In genomic region chr18:11937874-11938478, GRCh38 we compare ENCODE assay signal across 8 cellular contexts. TPM values are rescaled to one million over a fixed set of nuclear protein-coding genes. Genes with fewer than 3 reads are reported as not detected.
DNase-seq lines count a peak whose midpoint lies in the region; ATAC-seq and TF ChIP-seq lines count a peak whose summit lies in the region.

No MANE protein-coding gene starts in this region.

- H3K27me3 ChIP-seq in MG63 (no peaks in the 10 kb centered on the region), suprapubic skin (no peaks in the 10 kb centered on the region)

- WGBS in suprapubic skin = 5% methylated on average over 4 of the region's 4 CpGs

- no peak overlapping the region for H3K27ac Mint-ChIP-seq in activated T-helper 17 cell treated with anti-CD3 and anti-CD28 coated beads, Interleukin-2, amount 50 U/mL, for 72 hours

- H3K4me3 Mint-ChIP-seq in activated T-helper 17 cell treated with anti-CD3 and anti-CD28 coated beads, Interleukin-2, amount 50 U/mL, for 72 hours = no peak overlapping the region

- no peak for TF ChIP-seq EP300 in suprapubic skin (IDR thresholded peaks at IDR 0.05)

- no peaks in the 10 kb centered on the region for H3K36me3 ChIP-seq in MG63
- no peaks in the 10 kb centered on the region for H3K36me3 ChIP-seq in suprapubic skin

- peak; percentile 61 for TF ChIP-seq CTCF in GM12874 (IDR thresholded peaks at IDR 0.05; ENCODE audit: insufficient read depth, low read depth, low read length)
- TF ChIP-seq CTCF in fibroblast of villous mesenchyme (IDR thresholded peaks at IDR 0.05; ENCODE audit: insufficient read depth, low read depth, low read length) = peak; percentile 76
- peak; percentile 73 to 79 for TF ChIP-seq CTCF in suprapubic skin (IDR thresholded peaks at IDR 0.05)

- H3K4me3 ChIP-seq in MG63 = no peak overlapping the region
- no peak overlapping the region for H3K4me3 ChIP-seq in fibroblast of villous mesenchyme (ENCODE audit: low read depth, low read length)
- no peak overlapping the region for H3K4me3 ChIP-seq in suprapubic skin

- DNase-seq in MG63 (peak; percentile 34), SHP77 treated with DMSO at 0.1 percent for 48 hours (lab: John Stamatoyannopoulos, UW) (peak; percentile 44), fibroblast of villous mesenchyme (ENCODE audit: low read depth) (peak; percentile 75), occipital lobe (lab: John Stamatoyannopoulos, UW) (peak; percentile 48), suprapubic skin (ENCODE audit: low spot score in 2 of 2) (peak in 1 of 2 donors; percentile 87)

- ATAC-seq in activated T-helper 17 cell treated with anti-CD3 and anti-CD28 coated beads, Interleukin-2, amount 50 U/mL, for 72 hours (replicated peaks) = peak; percentile 62
- ATAC-seq in HG02870 (IDR thresholded peaks at IDR 0.05; ENCODE audit: unreplicated experiment) = no peak

- no peak for TF ChIP-seq POLR2A in suprapubic skin (IDR thresholded peaks at IDR 0.05)

- H3K36me3 Mint-ChIP-seq in activated T-helper 17 cell treated with anti-CD3 and anti-CD28 coated beads, Interleukin-2, amount 50 U/mL, for 72 hours (ENCODE audit: low read depth) = no peaks in the 10 kb centered on the region

- H3K27ac ChIP-seq in suprapubic skin = no peak overlapping the region

- no peaks in the 10 kb centered on the region for H3K9me3 Mint-ChIP-seq in activated T-helper 17 cell treated with anti-CD3 and anti-CD28 coated beads, Interleukin-2, amount 50 U/mL, for 72 hours

- H3K4me1 ChIP-seq in suprapubic skin = peaks cover 2% of the 10 kb centered on the region

- H3K27me3 Mint-ChIP-seq in activated T-helper 17 cell treated with anti-CD3 and anti-CD28 coated beads, Interleukin-2, amount 50 U/mL, for 72 hours = no peaks in the 10 kb centered on the region

- H3K9me3 ChIP-seq in MG63 (no peaks in the 10 kb centered on the region), suprapubic skin (no peaks in the 10 kb centered on the region)

- H3K4me1 Mint-ChIP-seq in activated T-helper 17 cell treated with anti-CD3 and anti-CD28 coated beads, Interleukin-2, amount 50 U/mL, for 72 hours = no peaks in the 10 kb centered on the region

RNA-seq across cellular contexts. Expression of gene MPPE1, which starts 29.9 kb away (rescaled TPM):
- 29.6 and 39.0 TPM in 2 replicates for total RNA-seq in MG63 (2014; rRNA removed; shearing (Covaris generic); ENCODE audit: low replicate concordance)
- total RNA-seq in activated T-helper 17 cell treated with anti-CD3 and anti-CD28 coated beads, Interleukin-2, amount 50 U/mL, for 72 hours = 10 to 100 TPM; 34.4 to 38.1 TPM
- total RNA-seq in fibroblast of villous mesenchyme (21.9 and 27.2 TPM in 2 replicates), occipital lobe (17.6 TPM), suprapubic skin (10 to 100 TPM; 28.2 to 84.2 (median 40.3) TPM)

RNA-seq across cellular contexts. Expression of gene IMPA2, which starts 43.3 kb away (rescaled TPM):
- 70.0 and 90.8 TPM in 2 replicates for total RNA-seq in MG63 (2014; rRNA removed; shearing (Covaris generic); ENCODE audit: low replicate concordance)
- total RNA-seq in activated T-helper 17 cell treated with anti-CD3 and anti-CD28 coated beads, Interleukin-2, amount 50 U/mL, for 72 hours = 10 to 100 TPM; 18.3 to 23.7 TPM
- total RNA-seq in fibroblast of villous mesenchyme (17.4 and 41.5 TPM in 2 replicates), occipital lobe (6.1 TPM), suprapubic skin (100 to 1,000 TPM; 234 to 396 (median 363) TPM)
